1 cellular context compared by ENCODE assay signal in the genomic region with DNA sequence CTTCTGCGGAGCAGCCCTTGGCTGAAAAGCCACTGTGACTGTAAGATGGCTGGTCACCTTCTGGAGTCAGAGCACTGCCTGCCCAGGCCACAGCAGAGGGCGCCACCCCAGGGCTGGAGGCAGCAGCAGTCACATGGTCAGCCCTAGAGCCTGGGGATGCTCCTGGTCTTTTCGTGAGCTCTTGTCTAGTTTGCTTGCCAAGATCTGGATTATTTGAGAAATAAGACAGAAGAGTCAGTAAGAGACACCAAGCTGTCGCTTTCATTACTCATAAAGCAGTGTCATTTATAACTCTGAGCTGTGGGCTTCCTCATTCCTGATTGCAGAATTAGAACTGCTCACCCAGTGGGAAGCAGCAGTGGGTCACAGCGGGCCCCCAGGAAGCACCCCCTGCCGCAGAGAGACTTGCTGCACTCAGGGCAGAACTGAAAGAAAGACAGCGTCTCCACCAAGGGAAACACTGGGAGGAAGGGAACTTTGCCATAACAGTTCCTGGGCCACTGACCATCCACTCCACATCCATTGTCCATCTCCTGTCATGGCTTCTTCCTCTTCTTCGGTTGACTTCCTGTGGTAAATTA.
TF ChIP-seq lines count a peak whose summit lies in the region.

No MANE protein-coding gene starts in this region.

TF ChIP-seq in HepG2, 621 proteins besides CTCF, POLR2A, EP300 and RAD21 (continued from another document):
- TF ChIP-seq, protein P1, sequence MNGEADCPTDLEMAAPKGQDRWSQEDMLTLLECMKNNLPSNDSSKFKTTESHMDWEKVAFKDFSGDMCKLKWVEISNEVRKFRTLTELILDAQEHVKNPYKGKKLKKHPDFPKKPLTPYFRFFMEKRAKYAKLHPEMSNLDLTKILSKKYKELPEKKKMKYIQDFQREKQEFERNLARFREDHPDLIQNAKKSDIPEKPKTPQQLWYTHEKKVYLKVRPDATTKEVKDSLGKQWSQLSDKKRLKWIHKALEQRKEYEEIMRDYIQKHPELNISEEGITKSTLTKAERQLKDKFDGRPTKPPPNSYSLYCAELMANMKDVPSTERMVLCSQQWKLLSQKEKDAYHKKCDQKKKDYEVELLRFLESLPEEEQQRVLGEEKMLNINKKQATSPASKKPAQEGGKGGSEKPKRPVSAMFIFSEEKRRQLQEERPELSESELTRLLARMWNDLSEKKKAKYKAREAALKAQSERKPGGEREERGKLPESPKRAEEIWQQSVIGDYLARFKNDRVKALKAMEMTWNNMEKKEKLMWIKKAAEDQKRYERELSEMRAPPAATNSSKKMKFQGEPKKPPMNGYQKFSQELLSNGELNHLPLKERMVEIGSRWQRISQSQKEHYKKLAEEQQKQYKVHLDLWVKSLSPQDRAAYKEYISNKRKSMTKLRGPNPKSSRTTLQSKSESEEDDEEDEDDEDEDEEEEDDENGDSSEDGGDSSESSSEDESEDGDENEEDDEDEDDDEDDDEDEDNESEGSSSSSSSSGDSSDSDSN (CRISPR knock-in tag; IDR thresholded peaks at IDR 0.05) = no peak
- TF ChIP-seq MIER2 (CRISPR knock-in tag; IDR thresholded peaks at IDR 0.05) (no peak), KAT2B (IDR thresholded peaks at IDR 0.05; ENCODE audit: borderline replicate concordance, low read depth, low read length) (no peak), ZNF703 (CRISPR knock-in tag; IDR thresholded peaks at IDR 0.05; ENCODE audit: borderline replicate concordance) (no peak), IRX3 (CRISPR knock-in tag; IDR thresholded peaks at IDR 0.05; ENCODE audit: borderline replicate concordance, low read depth) (no peak), IKZF1 (IDR thresholded peaks at IDR 0.05) (no peak), ZNF629 (CRISPR knock-in tag; conservative IDR thresholded peaks at IDR 0.05) (no peak)
- TF ChIP-seq, protein P2, sequence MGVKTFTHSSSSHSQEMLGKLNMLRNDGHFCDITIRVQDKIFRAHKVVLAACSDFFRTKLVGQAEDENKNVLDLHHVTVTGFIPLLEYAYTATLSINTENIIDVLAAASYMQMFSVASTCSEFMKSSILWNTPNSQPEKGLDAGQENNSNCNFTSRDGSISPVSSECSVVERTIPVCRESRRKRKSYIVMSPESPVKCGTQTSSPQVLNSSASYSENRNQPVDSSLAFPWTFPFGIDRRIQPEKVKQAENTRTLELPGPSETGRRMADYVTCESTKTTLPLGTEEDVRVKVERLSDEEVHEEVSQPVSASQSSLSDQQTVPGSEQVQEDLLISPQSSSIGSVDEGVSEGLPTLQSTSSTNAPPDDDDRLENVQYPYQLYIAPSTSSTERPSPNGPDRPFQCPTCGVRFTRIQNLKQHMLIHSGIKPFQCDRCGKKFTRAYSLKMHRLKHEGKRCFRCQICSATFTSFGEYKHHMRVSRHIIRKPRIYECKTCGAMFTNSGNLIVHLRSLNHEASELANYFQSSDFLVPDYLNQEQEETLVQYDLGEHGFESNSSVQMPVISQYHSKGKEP (CRISPR knock-in tag; IDR thresholded peaks at IDR 0.05) = no peak
- TF ChIP-seq, protein P3, sequence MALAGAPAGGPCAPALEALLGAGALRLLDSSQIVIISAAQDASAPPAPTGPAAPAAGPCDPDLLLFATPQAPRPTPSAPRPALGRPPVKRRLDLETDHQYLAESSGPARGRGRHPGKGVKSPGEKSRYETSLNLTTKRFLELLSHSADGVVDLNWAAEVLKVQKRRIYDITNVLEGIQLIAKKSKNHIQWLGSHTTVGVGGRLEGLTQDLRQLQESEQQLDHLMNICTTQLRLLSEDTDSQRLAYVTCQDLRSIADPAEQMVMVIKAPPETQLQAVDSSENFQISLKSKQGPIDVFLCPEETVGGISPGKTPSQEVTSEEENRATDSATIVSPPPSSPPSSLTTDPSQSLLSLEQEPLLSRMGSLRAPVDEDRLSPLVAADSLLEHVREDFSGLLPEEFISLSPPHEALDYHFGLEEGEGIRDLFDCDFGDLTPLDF (CRISPR knock-in tag; IDR thresholded peaks at IDR 0.05) = no peak
TF ChIP-seq in HepG2: peak in this region for 25.
